8 cellular contexts compared by ENCODE assay signal in genomic region chr1:109201123-109201703, GRCh38. TPM values are rescaled to one million over a fixed set of nuclear protein-coding genes. Genes with fewer than 3 reads are reported as not detected.
DNase-seq lines count a peak whose midpoint lies in the region; ATAC-seq and FAIRE-seq lines count a peak whose summit lies in the region.

No MANE protein-coding gene starts in this region.

- H3K4me3 ChIP-seq in esophagus (ENCODE audit: low read depth in 1 of 2, low read length in 2 of 2), result no peak overlapping the region

- peak overlapping the region; percentile 21 to 61 for H3K27ac ChIP-seq in esophagus (ENCODE audit: low read depth in 2 of 2, low read length in 1 of 2)

- no peaks in the 10 kb centered on the region for H3K36me3 ChIP-seq in esophagus (ENCODE audit: control insufficient read depth in 2 of 2, insufficient read depth in 2 of 2, low read length in 1 of 2)

- no peak for ATAC-seq in activated CD8-positive, alpha-beta T cell treated with anti-CD3 and anti-CD28 coated beads, Interleukin-2, amount 10 ng/mL, durations not matched to agents 7 days and 5 days
- ATAC-seq in HG03439 (IDR thresholded peaks at IDR 0.05; ENCODE audit: unreplicated experiment), result no peak

- no peaks in the 10 kb centered on the region for H3K9me3 ChIP-seq in esophagus (ENCODE audit: control insufficient read depth in 2 of 2, insufficient read depth in 1 of 2, low read depth in 1 of 2, low read length in 1 of 2)

- DNase-seq in NOMO-1 treated with DMSO at 0.1 percent for 48 hours (lab: John Stamatoyannopoulos, UW; ENCODE audit: unreplicated experiment), result peak; percentile 41
- DNase-seq in NOMO-1 treated with dmso at 0.1 percent for 144 hours (lab: John Stamatoyannopoulos, UW; ENCODE audit: unreplicated experiment), result no peak
- DNase-seq in NCI-H1436 treated with DMSO at 0.1 percent for 48 hours (lab: John Stamatoyannopoulos, UW), result peak; percentile 24
- peak; percentile 57 for DNase-seq in activated CD8-positive, alpha-beta T cell treated with anti-CD3 and anti-CD28 coated beads, Interleukin-2, amount 10 ng/mL, durations not matched to agents 7 days and 5 days
- peak; percentile 47 for DNase-seq in occipital lobe (lab: John Stamatoyannopoulos, UW)
- DNase-seq in urothelium cell line (ENCODE audit: low spot score), result peak; percentile 84

- FAIRE-seq in urothelium cell line (lab: Jason Lieb, UNC), result no peak

- CTCF ChIA-PET in activated CD8-positive, alpha-beta T cell treated with anti-CD3 and anti-CD28 coated beads, Interleukin-2, amount 10 ng/mL, durations not matched to agents 7 days and 5 days (lab: Charles Lee), result interaction anchor here (0.6 to 1.7 kb wide), 18 partner anchors 10 to 331 kb away, joined by 3 to 12 read pairs (median 3); partner anchors contain the start of genes PSRC1 and SARS1

- H3K4me1 Mint-ChIP-seq in activated CD8-positive, alpha-beta T cell treated with anti-CD3 and anti-CD28 coated beads, Interleukin-2, amount 10 ng/mL, durations not matched to agents 7 days and 5 days (ENCODE audit: low read depth), result peaks cover 15% of the 10 kb centered on the region

- no peak overlapping the region for H3K4me3 Mint-ChIP-seq in activated CD8-positive, alpha-beta T cell treated with anti-CD3 and anti-CD28 coated beads, Interleukin-2, amount 10 ng/mL, durations not matched to agents 7 days and 5 days

- POLR2A ChIA-PET in activated CD8-positive, alpha-beta T cell treated with anti-CD3 and anti-CD28 coated beads, Interleukin-2, amount 10 ng/mL, durations not matched to agents 7 days and 5 days (lab: Charles Lee), result no interaction called here

- no peaks in the 10 kb centered on the region for H3K9me3 Mint-ChIP-seq in activated CD8-positive, alpha-beta T cell treated with anti-CD3 and anti-CD28 coated beads, Interleukin-2, amount 10 ng/mL, durations not matched to agents 7 days and 5 days (ENCODE audit: insufficient read depth)

- WGBS in esophagus, 2 donors, result 51 to 65% methylated on average over 2 of the region's 2 CpGs

- H3K27me3 Mint-ChIP-seq in activated CD8-positive, alpha-beta T cell treated with anti-CD3 and anti-CD28 coated beads, Interleukin-2, amount 10 ng/mL, durations not matched to agents 7 days and 5 days (ENCODE audit: low read depth), result no peaks in the 10 kb centered on the region

- H3K27me3 ChIP-seq in esophagus (ENCODE audit: control insufficient read depth in 1 of 2, insufficient read depth in 2 of 2, low read length in 2 of 2), result no peaks in the 10 kb centered on the region

- peaks cover 0 to 6% of the 10 kb centered on the region in 2 donors for H3K4me1 ChIP-seq in esophagus (ENCODE audit: control insufficient read depth in 2 of 2, insufficient read depth in 2 of 2, low read length in 1 of 2)

- H3K36me3 Mint-ChIP-seq in activated CD8-positive, alpha-beta T cell treated with anti-CD3 and anti-CD28 coated beads, Interleukin-2, amount 10 ng/mL, durations not matched to agents 7 days and 5 days (ENCODE audit: low read depth), result no peaks in the 10 kb centered on the region

- H3K27ac Mint-ChIP-seq in activated CD8-positive, alpha-beta T cell treated with anti-CD3 and anti-CD28 coated beads, Interleukin-2, amount 10 ng/mL, durations not matched to agents 7 days and 5 days, result no peak overlapping the region

RNA-seq across cellular contexts. Expression of gene SARS1, which starts 12.5 kb away (rescaled TPM):
- total RNA-seq in activated CD8-positive, alpha-beta T cell treated with anti-CD3 and anti-CD28 coated beads, Interleukin-2, amount 10 ng/mL, durations not matched to agents 7 days and 5 days, result 100 to 1,000 TPM; 145 to 157 TPM
- polyA plus RNA-seq in esophagus, result 100 to 1,000 TPM in 1 of 2 donors, 10 to 100 TPM in 1; 31.4 to 124 TPM
- 153 TPM for total RNA-seq in occipital lobe

RNA-seq across cellular contexts. Expression of gene CELSR2, which starts 48.1 kb away (rescaled TPM):
- total RNA-seq in activated CD8-positive, alpha-beta T cell treated with anti-CD3 and anti-CD28 coated beads, Interleukin-2, amount 10 ng/mL, durations not matched to agents 7 days and 5 days, result 1 to 10 TPM; 4.9 to 5.2 TPM
- 10 to 100 TPM; 17.4 to 19.4 TPM for polyA plus RNA-seq in esophagus
- 41.8 TPM for total RNA-seq in occipital lobe
